In the genomic region with DNA sequence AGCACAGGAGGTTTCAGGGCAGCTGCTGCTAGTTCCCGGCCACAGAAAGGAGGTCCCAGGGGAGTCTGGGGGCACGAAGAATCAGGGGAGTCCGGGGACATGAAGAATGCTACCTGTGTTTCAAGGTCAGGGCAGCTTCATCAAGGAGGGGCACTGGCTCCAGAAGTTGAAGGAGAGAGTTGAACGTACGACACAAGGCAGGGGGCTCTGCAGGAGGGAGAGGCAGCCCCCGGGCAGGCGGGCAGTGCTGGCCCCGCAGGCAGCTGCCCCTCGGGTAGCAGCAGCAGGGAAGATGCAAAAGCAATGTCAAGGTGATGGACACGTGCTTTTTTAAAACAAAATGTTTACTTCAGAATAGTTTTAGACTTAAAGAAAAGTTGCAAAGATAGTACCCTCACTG, we compare ENCODE assay signal across 22 cellular contexts.
"Had no signal": no experiment of that assay in that cellular context is flagged by ENCODE, and none has a peak within 500 bp of the region (broad histone marks: within the 10 kb centered on the region; RNA-seq: fewer than 3 reads in every experiment).

No MANE protein-coding gene starts in this region.

- H3K36me3 ChIP-seq: esophagus squamous epithelium, gastrocnemius medialis, heart right ventricle, left lung, lower lobe of right lung had no signal

- DNase-seq: dermis blood vessel endothelial cell; dorsolateral prefrontal cortex; effector CD4-positive, alpha-beta T cell; effector memory CD4-positive, alpha-beta T cell; esophagus squamous epithelium; foreskin fibroblast; foreskin melanocyte; gastrocnemius medialis; glutamatergic neuron; heart right ventricle; hippocampal formation; left cardiac atrium; left ventricle myocardium superior; lower lobe of right lung; mesenchymal stem cell; mucosa of descending colon; naive B cell had no signal

- H3K27me3 ChIP-seq: dorsolateral prefrontal cortex, esophagus squamous epithelium, gastrocnemius medialis, heart right ventricle, left lung had no signal

- H3K9me3 ChIP-seq: gastrocnemius medialis had no signal

- FAIRE-seq: colon, endothelial cell of umbilical vein, islet of Langerhans had no signal

- H3K27ac ChIP-seq: coronary artery, dorsolateral prefrontal cortex, esophagus squamous epithelium, gastrocnemius medialis, heart right ventricle, left lung, lower lobe of right lung had no signal

- H3K4me1 ChIP-seq: esophagus squamous epithelium, gastrocnemius medialis, heart right ventricle, left lung, lower lobe of right lung had no signal

- H3K4me3 ChIP-seq: coronary artery, dorsolateral prefrontal cortex, esophagus squamous epithelium, gastrocnemius medialis, heart right ventricle, left lung, lower lobe of right lung, mucosa of descending colon had no signal
